Comparison of ENCODE assay signal across 1 cellular context in genomic region chr11:133941546-133941945, GRCh38.
TF ChIP-seq lines count a peak whose summit lies in the region.

No MANE protein-coding gene starts in this region.

TF ChIP-seq in GM23338, 12 proteins besides CTCF, POLR2A, EP300 and RAD21 (continued from another document):
- TF ChIP-seq ETS1 (IDR thresholded peaks at IDR 0.05), result no peak
- TF ChIP-seq CREB1 (CRISPR knock-in tag; IDR thresholded peaks at IDR 0.05; ENCODE audit: low read depth), result no peak
- no peak for TF ChIP-seq REST (IDR thresholded peaks at IDR 0.05; ENCODE audit: unreplicated experiment)
